In genomic region chr10:35089641-35090161, GRCh38 we compare ENCODE assay signal across 8 cellular contexts. TPM values are rescaled to one million over a fixed set of nuclear protein-coding genes. Genes with fewer than 3 reads are reported as not detected.
DNase-seq lines count a peak whose midpoint lies in the region; ATAC-seq and TF ChIP-seq lines count a peak whose summit lies in the region.

No MANE protein-coding gene starts in this region.

- no peak for TF ChIP-seq POLR2A in right lobe of liver (IDR thresholded peaks at IDR 0.05)

- H3K27me3 ChIP-seq in right lobe of liver, result no peaks in the 10 kb centered on the region
- no peaks in the 10 kb centered on the region for H3K27me3 ChIP-seq in tibial artery

- H3K4me3 ChIP-seq in right lobe of liver (peak overlapping the region; percentile 75 to 89 (median 80)), tibial artery (peak overlapping the region; percentile 96 to 97)

- intact Hi-C loops in right lobe of liver (cut with DNase I) (no loop called here), tibial artery (cut with DNase I; ENCODE audit: low total_unique reads) (no loop called here)

- TF ChIP-seq CTCF in GM13977 (IDR thresholded peaks at IDR 0.05; ENCODE audit: extremely low read depth, insufficient read depth, missing control alignments) (no peak), right lobe of liver (IDR thresholded peaks at IDR 0.05) (no peak), tibial artery (IDR thresholded peaks at IDR 0.05) (no peak)

- H3K9me3 ChIP-seq in right lobe of liver, result no peaks in the 10 kb centered on the region
- H3K9me3 ChIP-seq in tibial artery, result no peaks in the 10 kb centered on the region

- ATAC-seq in HG02885 (IDR thresholded peaks at IDR 0.05; ENCODE audit: poor library complexity, unreplicated experiment), result peak; percentile 27
- ATAC-seq in right lobe of liver, result peak; percentile 16 to 37 (median 28)

- H3K4me1 ChIP-seq in right lobe of liver (peaks cover 0 to 25% (median 11%) of the 10 kb centered on the region in 4 donors), tibial artery (peaks cover 4 to 44% (median 27%) of the 10 kb centered on the region in 4 donors)

- DNase-seq in AG08395 (ENCODE audit: low spot score) (peak; percentile 25), GM13977 (ENCODE audit: low spot score) (peak; percentile 66), RKO (ENCODE audit: low spot score) (peak; percentile 59), right lobe of liver (no peak), tibial artery (peak in 1 of 2 donors; percentile 62), NCI-H345 treated with DMSO at 0.1 percent for 48 hours (lab: John Stamatoyannopoulos, UW; ENCODE audit: unreplicated experiment) (no peak)

- peak overlapping the region; percentile 91 for H3K27ac ChIP-seq in cingulate gyrus (ENCODE audit: low read depth, low read length)
- H3K27ac ChIP-seq in right lobe of liver, result peak overlapping the region; percentile 88 to 93 (median 91)
- peak overlapping the region; percentile 91 to 92 for H3K27ac ChIP-seq in tibial artery

- WGBS in right lobe of liver (ENCODE audit: insufficient coverage, low coverage, low lambda C conversion rate, missing lambda C conversion rate), result 0% methylated on average over 14 of the region's 26 CpGs

- in situ Hi-C loops in GM13977 (cut with MboI; ENCODE audit: low pct_unique_long_range_greater_than_20kb, low sequenced_read_pairs, unreplicated experiment), result no loop called here

- no peaks in the 10 kb centered on the region for H3K36me3 ChIP-seq in right lobe of liver
- no peaks in the 10 kb centered on the region for H3K36me3 ChIP-seq in tibial artery

RNA-seq across cellular contexts. Expression of gene CUL2, which starts 0.4 kb away (rescaled TPM):
- 10 to 100 TPM; 13.2 to 20.4 (median 15.9) TPM for total RNA-seq in right lobe of liver

RNA-seq across cellular contexts. Expression of gene CREM, which starts 36.9 kb away (rescaled TPM):
- total RNA-seq in right lobe of liver, result 10 to 100 TPM; 16.3 to 34.1 (median 22.9) TPM

Comparison
In these comparisons a context has a peak if more than half of its experiments do, and no peak if none do; other contexts are left out.
1. DNase-seq: peak in AG08395 (single experiment), GM13977 (single experiment) and RKO (single experiment); none in right lobe of liver (0 of 3) and NCI-H345 treated with DMSO at 0.1 percent for 48 hours (single experiment).
2. Peak in every context shown above with its lines, with median percentiles within 50 percentile points of each other: H3K27ac ChIP-seq.